In the genomic region with DNA sequence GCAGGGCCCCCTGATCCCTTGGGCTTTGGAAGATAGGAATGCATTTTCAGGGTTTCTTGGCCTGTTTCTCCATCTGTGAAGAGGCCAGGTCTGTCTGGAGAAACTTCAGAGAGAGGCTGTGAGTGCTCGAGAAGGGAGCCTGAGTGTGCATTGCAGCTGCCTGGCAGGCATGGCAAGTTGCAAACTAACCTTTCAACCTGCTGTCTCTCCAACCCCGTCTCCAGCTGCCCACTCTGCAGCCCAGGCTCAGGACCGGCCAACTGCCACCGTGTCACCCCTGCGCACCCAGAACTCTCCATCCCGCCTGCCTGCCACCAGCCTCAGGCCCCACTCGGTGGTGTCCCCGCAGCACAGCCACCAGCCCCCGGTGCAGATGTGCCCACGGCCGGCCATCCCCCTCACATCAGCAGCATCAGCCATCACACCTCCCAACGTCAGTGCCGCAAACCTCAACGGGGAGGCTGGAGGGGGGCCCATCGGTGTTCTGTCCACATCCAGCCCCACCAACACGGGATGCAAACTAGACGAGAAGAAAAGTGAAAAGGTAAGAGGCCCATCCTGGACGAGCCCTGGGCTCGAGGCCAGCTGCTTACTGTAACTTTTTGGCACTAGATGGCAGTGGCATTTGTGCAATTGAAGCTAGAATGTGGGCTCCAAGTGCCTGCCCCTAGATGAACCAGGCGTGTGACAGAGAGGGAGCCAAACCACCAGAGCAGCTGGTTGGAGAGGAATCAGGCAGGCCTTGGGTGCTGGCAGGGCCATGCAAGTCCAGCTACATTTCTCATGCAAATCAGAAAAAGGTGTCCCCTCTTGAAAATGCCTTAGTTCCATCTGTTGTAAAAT, we compare ENCODE assay signal across 9 cellular contexts.
A peak's percentile ranks its signal among the peaks of the same experiment; 100 is the strongest.
DNase-seq lines count a peak whose midpoint lies in the region; ATAC-seq and TF ChIP-seq lines count a peak whose summit lies in the region.
"Had no signal": no experiment of that assay in that cellular context is flagged by ENCODE, and none has a peak within 500 bp of the region (broad histone marks: within the 10 kb centered on the region; RNA-seq: fewer than 3 reads in every experiment).

No MANE protein-coding gene starts in this region.

- no peak for TF ChIP-seq POLR2A in heart left ventricle (IDR thresholded peaks at IDR 0.05)

- peak; percentile 87 to 96 (median 90) for ATAC-seq in heart left ventricle
- ATAC-seq in GM18867 (IDR thresholded peaks at IDR 0.05; ENCODE audit: unreplicated experiment), result no peak
- no peak for ATAC-seq in HG03025 (IDR thresholded peaks at IDR 0.05; ENCODE audit: low FRiP score, unreplicated experiment)

- H3K4me1 ChIP-seq in SJCRH30 (peaks cover 21% of the 10 kb centered on the region), heart left ventricle (peaks cover 0 to 22% (median 12%) of the 10 kb centered on the region in 12 donors)

- 68 to 76% (median 71%) methylated on average over 20 of the region's 20 CpGs for WGBS in heart left ventricle, 4 donors

- TF ChIP-seq RAD21 in Ishikawa (IDR thresholded peaks at IDR 0.05; ENCODE audit: low read depth), result peak; percentile 50

- H3K36me3 ChIP-seq in SJCRH30 (no peaks in the 10 kb centered on the region), heart left ventricle (peaks cover 0 to 7% (median 0%) of the 10 kb centered on the region in 9 donors)

- H3K27me3 ChIP-seq in SJCRH30, result no peaks in the 10 kb centered on the region
- H3K27me3 ChIP-seq in heart left ventricle, result no peaks in the 10 kb centered on the region

- 0 out of 2 replicates have a peak, but pooled peaks cover 12% of the 10 kb centered on the region for H3K9me3 ChIP-seq in SJCRH30 (replicated peaks)
- H3K9me3 ChIP-seq in heart left ventricle, result peaks cover 0 to 13% (median 0%) of the 10 kb centered on the region in 12 donors

- H3K4me3 ChIP-seq in SJCRH30 (no peak overlapping the region), heart left ventricle (no peak overlapping the region)

- DNase-seq in SJCRH30 (peak; percentile 59 to 60), heart left ventricle (peak; percentile 55 to 87 (median 70)), superior temporal gyrus (ENCODE audit: extremely low spot score) (peak; percentile 33), ecto neural progenitor cell (ENCODE audit: low spot score) (no peak), OCI-M2 (lab: John Stamatoyannopoulos, UW; ENCODE audit: unreplicated experiment) (no peak)
- DNase-seq: activated CD4-positive, CD25-positive, alpha-beta regulatory T cell had no signal

- no peak overlapping the region for H3K27ac ChIP-seq in SJCRH30
- H3K27ac ChIP-seq in heart left ventricle, result peak overlapping the region in 8 of 12 donors; percentile 20 to 64 (median 38)

- peak in 3 of 12 donors; percentile 11 to 33 (median 18) for TF ChIP-seq CTCF in heart left ventricle (IDR thresholded peaks at IDR 0.05)

- intact Hi-C loops in heart left ventricle (cut with DNase I), result loop anchor here in 1 of 10 donors (10.0 kb wide), 1 partner anchor 46 kb away; no protein-coding TSS in a partner anchor

- no peak for TF ChIP-seq EP300 in Ishikawa (IDR thresholded peaks at IDR 0.05; ENCODE audit: borderline replicate concordance)

TF ChIP-seq in Ishikawa, 13 proteins besides CTCF, POLR2A, EP300 and RAD21:
- TF ChIP-seq, protein P1, sequence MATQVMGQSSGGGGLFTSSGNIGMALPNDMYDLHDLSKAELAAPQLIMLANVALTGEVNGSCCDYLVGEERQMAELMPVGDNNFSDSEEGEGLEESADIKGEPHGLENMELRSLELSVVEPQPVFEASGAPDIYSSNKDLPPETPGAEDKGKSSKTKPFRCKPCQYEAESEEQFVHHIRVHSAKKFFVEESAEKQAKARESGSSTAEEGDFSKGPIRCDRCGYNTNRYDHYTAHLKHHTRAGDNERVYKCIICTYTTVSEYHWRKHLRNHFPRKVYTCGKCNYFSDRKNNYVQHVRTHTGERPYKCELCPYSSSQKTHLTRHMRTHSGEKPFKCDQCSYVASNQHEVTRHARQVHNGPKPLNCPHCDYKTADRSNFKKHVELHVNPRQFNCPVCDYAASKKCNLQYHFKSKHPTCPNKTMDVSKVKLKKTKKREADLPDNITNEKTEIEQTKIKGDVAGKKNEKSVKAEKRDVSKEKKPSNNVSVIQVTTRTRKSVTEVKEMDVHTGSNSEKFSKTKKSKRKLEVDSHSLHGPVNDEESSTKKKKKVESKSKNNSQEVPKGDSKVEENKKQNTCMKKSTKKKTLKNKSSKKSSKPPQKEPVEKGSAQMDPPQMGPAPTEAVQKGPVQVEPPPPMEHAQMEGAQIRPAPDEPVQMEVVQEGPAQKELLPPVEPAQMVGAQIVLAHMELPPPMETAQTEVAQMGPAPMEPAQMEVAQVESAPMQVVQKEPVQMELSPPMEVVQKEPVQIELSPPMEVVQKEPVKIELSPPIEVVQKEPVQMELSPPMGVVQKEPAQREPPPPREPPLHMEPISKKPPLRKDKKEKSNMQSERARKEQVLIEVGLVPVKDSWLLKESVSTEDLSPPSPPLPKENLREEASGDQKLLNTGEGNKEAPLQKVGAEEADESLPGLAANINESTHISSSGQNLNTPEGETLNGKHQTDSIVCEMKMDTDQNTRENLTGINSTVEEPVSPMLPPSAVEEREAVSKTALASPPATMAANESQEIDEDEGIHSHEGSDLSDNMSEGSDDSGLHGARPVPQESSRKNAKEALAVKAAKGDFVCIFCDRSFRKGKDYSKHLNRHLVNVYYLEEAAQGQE (IDR thresholded peaks at IDR 0.05; ENCODE audit: low read depth), result no peak
- TF ChIP-seq NFIC (IDR thresholded peaks at IDR 0.05) (0 out of 2 replicates have a peak, but pooled peaks have one; percentile 29), ZBTB7A (IDR thresholded peaks at IDR 0.05; ENCODE audit: low read depth) (no peak)

Comparison
In these comparisons a context has a peak if more than half of its experiments do, and no peak if none do; other contexts are left out.
1. DNase-seq: peak in SJCRH30 (2 of 2), heart left ventricle (5 of 5) and superior temporal gyrus (single experiment); none in ecto neural progenitor cell (single experiment) and OCI-M2 (single experiment).
2. ATAC-seq: peak in heart left ventricle (4 of 4); none in GM18867 (single experiment) and HG03025 (single experiment).